In genomic region chr13:47289578-47289977, GRCh38 we compare ENCODE assay signal across 1 cellular context.
TF ChIP-seq lines count a peak whose summit lies in the region.

No MANE protein-coding gene starts in this region.

TF ChIP-seq in K562, 482 proteins besides CTCF, POLR2A, EP300 and RAD21:
- no peak for TF ChIP-seq E2F5 (CRISPR knock-in tag; IDR thresholded peaks at IDR 0.05)
- TF ChIP-seq PKNOX1 (IDR thresholded peaks at IDR 0.05): peak; percentile 50
